Comparison of ENCODE assay signal across 8 cellular contexts in the genomic region with DNA sequence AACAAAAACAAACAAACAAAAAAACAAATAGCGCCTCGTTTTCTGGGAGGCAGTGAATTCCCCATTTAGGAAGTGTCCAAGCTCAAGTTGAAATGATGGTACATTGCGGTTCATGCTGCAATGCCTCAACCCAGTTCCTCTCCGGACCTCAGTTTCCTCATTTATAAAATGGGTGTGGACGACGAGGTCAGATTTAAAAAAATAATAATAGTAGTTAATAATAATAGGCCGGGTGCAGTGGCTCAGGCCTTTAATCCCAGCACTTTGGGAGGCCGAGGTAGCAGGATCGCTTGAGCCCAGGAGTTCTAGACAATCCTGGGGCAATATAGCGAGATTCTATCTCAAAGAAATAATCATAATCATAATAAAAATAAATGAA.
A peak's percentile ranks its signal among the peaks of the same experiment; 100 is the strongest.
DNase-seq lines count a peak whose midpoint lies in the region; ATAC-seq and TF ChIP-seq lines count a peak whose summit lies in the region.

No MANE protein-coding gene starts in this region.

- ATAC-seq in GM18873 (IDR thresholded peaks at IDR 0.05; ENCODE audit: low FRiP score, unreplicated experiment): no peak

- no peak for DNase-seq in choroid plexus epithelial cell (ENCODE audit: low read depth)
- DNase-seq in nephron progenitor cell: no peak
- DNase-seq in kidney tubule cell (ENCODE audit: low spot score): no peak
- DNase-seq in GM13977 (ENCODE audit: low spot score): no peak
- DNase-seq in stimulated activated CD4-positive, alpha-beta T cell treated with anti-CD3 and anti-CD28 coated beads, Interleukin-2, amount 100 ng/mL, for 24 hours: no peak

- H3K4me2 ChIP-seq in BLaER1 (peak overlapping the region; percentile 71), Loucy (ENCODE audit: low read depth, low read length, poor library complexity, severe bottlenecking) (peak overlapping the region; percentile 64)

- H3K9me3 ChIP-seq in BLaER1: no peaks in the 10 kb centered on the region
- H3K9me3 ChIP-seq in Loucy (ENCODE audit: insufficient read depth, low read depth, low read length): no peaks in the 10 kb centered on the region

- H3K4me3 ChIP-seq in BLaER1: peak overlapping the region; percentile 73
- peak overlapping the region; percentile 79 for H3K4me3 ChIP-seq in Loucy (ENCODE audit: low read length, poor library complexity, severe bottlenecking)
- peak overlapping the region; percentile 62 for H3K4me3 ChIP-seq in choroid plexus epithelial cell (ENCODE audit: low read depth, low read length)

- no peaks in the 10 kb centered on the region for H3K36me3 ChIP-seq in BLaER1
- no peaks in the 10 kb centered on the region for H3K36me3 ChIP-seq in Loucy (ENCODE audit: insufficient read depth, low read length)

- H3K4me1 Mint-ChIP-seq in nephron progenitor cell: peaks cover 29% of the 10 kb centered on the region

- H3K9ac ChIP-seq in BLaER1: peak overlapping the region; percentile 89
- H3K9ac ChIP-seq in Loucy (ENCODE audit: low read depth, low read length, poor library complexity, severe bottlenecking): no peak overlapping the region

- no peaks in the 10 kb centered on the region for H3K79me2 ChIP-seq in Loucy (ENCODE audit: insufficient read depth, low read length)

- H3K36me3 Mint-ChIP-seq in nephron progenitor cell (ENCODE audit: low read depth): no peaks in the 10 kb centered on the region

- H3K27me3 ChIP-seq in BLaER1 (no peaks in the 10 kb centered on the region), Loucy (ENCODE audit: insufficient read depth, low read length, poor library complexity, severe bottlenecking) (no peaks in the 10 kb centered on the region)

- H4K20me1 ChIP-seq in BLaER1 (no peaks in the 10 kb centered on the region), Loucy (ENCODE audit: insufficient read depth, low read length, poor library complexity, severe bottlenecking) (no peaks in the 10 kb centered on the region)

- in situ Hi-C loops in GM13977 (cut with MboI; ENCODE audit: low pct_unique_long_range_greater_than_20kb, low sequenced_read_pairs, unreplicated experiment): no loop called here

- H3F3A ChIP-seq in Loucy (ENCODE audit: low read depth): no peaks in the 10 kb centered on the region

- H3K9me3 Mint-ChIP-seq in nephron progenitor cell: no peaks in the 10 kb centered on the region

- no peaks in the 10 kb centered on the region for H3K9me2 ChIP-seq in Loucy (replicated peaks; ENCODE audit: low read depth, low read length)

- TF ChIP-seq CTCF in Loucy (conservative IDR thresholded peaks at IDR 0.05; ENCODE audit: low read length) (no peak), choroid plexus epithelial cell (conservative IDR thresholded peaks at IDR 0.05; ENCODE audit: low read depth, low read length) (no peak), nephron progenitor cell (IDR thresholded peaks at IDR 0.05) (no peak), GM13977 (IDR thresholded peaks at IDR 0.05; ENCODE audit: extremely low read depth, insufficient read depth, missing control alignments) (no peak)

- peak overlapping the region; percentile 93 for H3K27ac ChIP-seq in BLaER1

- peak overlapping the region; percentile 32 for H3K4me3 Mint-ChIP-seq in nephron progenitor cell

- H3K4me1 ChIP-seq in BLaER1 (peaks cover 48% of the 10 kb centered on the region), Loucy (ENCODE audit: insufficient read depth, low read length, poor library complexity, severe bottlenecking) (peaks cover 15% of the 10 kb centered on the region)

- H3K27ac Mint-ChIP-seq in nephron progenitor cell: no peak overlapping the region

- H2AFZ ChIP-seq in Loucy (ENCODE audit: low read length): peak overlapping the region; percentile 83; the same call in 1 of the 2 replicates

- peaks cover 11% of the 10 kb centered on the region for H3K27me3 Mint-ChIP-seq in nephron progenitor cell (ENCODE audit: low read depth, poor library complexity)
